In genomic region chr2:74250189-74250631, GRCh38 we compare ENCODE assay signal across 7 cellular contexts. TPM values are rescaled to one million over a fixed set of nuclear protein-coding genes. Genes with fewer than 3 reads are reported as not detected.
DNase-seq lines count a peak whose midpoint lies in the region; ATAC-seq, FAIRE-seq and TF ChIP-seq lines count a peak whose summit lies in the region.

No MANE protein-coding gene starts in this region.

- no peaks in the 10 kb centered on the region for H3K9me1 ChIP-seq in K562 (ENCODE audit: control insufficient read depth, insufficient read depth, low read length)
- no peaks in the 10 kb centered on the region for H3K9me1 ChIP-seq in keratinocyte (ENCODE audit: control insufficient read depth, extremely low read depth, insufficient read depth, low read length)

- no TSS peak for BruUV-seq in K562 (replicated peaks; lab: Mats Ljungman, UMichigan)

- intact Hi-C loops in K562 (cut with micrococcal nuclease): loop anchor here (1.0 to 10.0 kb wide), 5 partner anchors 84 to 425 kb away; partner anchors contain the start of gene STAMBP

- peak; percentile 98 for TF ChIP-seq CTCF in KMS-11 (conservative IDR thresholded peaks at IDR 0.05; ENCODE audit: low read depth, low read length)
- peak; percentile 75 to 87 (median 86) for TF ChIP-seq CTCF in K562 (IDR thresholded peaks at IDR 0.05 in 2 of 3, conservative IDR thresholded peaks at IDR 0.05 in 1 of 3; ENCODE audit: insufficient read depth in 2 of 3, low read depth in 1 of 3, low read length in 3 of 3)
- TF ChIP-seq CTCF in keratinocyte (optimal IDR thresholded peaks at IDR 0.05 in 1 of 3, IDR thresholded peaks at IDR 0.05 in 1 of 3, conservative IDR thresholded peaks at IDR 0.05 in 1 of 3; ENCODE audit: extremely low read depth in 1 of 3, insufficient read depth in 2 of 3, low read length in 3 of 3): peak; percentile 78 to 82 (median 81)

- DNase-seq in G401 (ENCODE audit: low spot score) (peak; percentile 78), T-helper 9 cell (peak; percentile 50), K562 (ENCODE audit: extremely low read depth in 1 of 4, low spot score in 3 of 4) (peak; percentile 72 to 76 (median 75)), keratinocyte (ENCODE audit: low read depth, low spot score) (no peak)
- peak; percentile 51 for DNase-seq in stimulated activated CD4-positive, alpha-beta T cell treated with anti-CD3 and anti-CD28 coated beads, Interleukin-4, amount 100 ng/mL, for 24 hours

- H3K4me1 ChIP-seq in KMS-11 (ENCODE audit: low read depth, poor library complexity, severe bottlenecking): no peaks in the 10 kb centered on the region
- peaks cover 0 to 3% of the 10 kb centered on the region in 2 experiments; a peak in 2 of 5 replicates for H3K4me1 ChIP-seq in K562 (replicated peaks in 1 of 2; ENCODE audit: control insufficient read depth in 2 of 2, insufficient read depth in 2 of 2, low read length in 2 of 2)
- H3K4me1 ChIP-seq in keratinocyte (ENCODE audit: control insufficient read depth, extremely low read depth, insufficient read depth, low read length): no peaks in the 10 kb centered on the region

- H3K4me2 ChIP-seq in KMS-11 (no peak overlapping the region), K562 (ENCODE audit: insufficient read depth, low read length) (no peak overlapping the region), keratinocyte (ENCODE audit: control insufficient read depth, extremely low read depth, insufficient read depth, low read depth, low read length) (no peak overlapping the region)

- dilution Hi-C loops in keratinocyte (cut with MboI; ENCODE audit: extremely low pct_ligation_motif_present, low sequenced_read_pairs): no loop called here

- CTCF ChIA-PET in K562 (lab: Yijun Ruan, JAX; ENCODE audit: low intra/inter-chr PET ratio): interaction anchor here (0.6 to 3.0 kb wide), 6 partner anchors 77 to 427 kb away, joined by 3 to 14 read pairs (median 6); no protein-coding TSS in a partner anchor

- FAIRE-seq in K562 (lab: Jason Lieb, UNC): peak; percentile 90
- no peak for FAIRE-seq in keratinocyte (lab: Jason Lieb, UNC)

- H3K9ac ChIP-seq in KMS-11 (no peak overlapping the region), K562 (ENCODE audit: insufficient read depth in 1 of 2, low read depth in 2 of 2, low read length in 2 of 2) (no peak overlapping the region), keratinocyte (ENCODE audit: control insufficient read depth, extremely low read depth, insufficient read depth, low read length) (no peak overlapping the region)

- no peak; the same call in 1 of the 2 replicates for TF ChIP-seq EP300 in K562 (IDR thresholded peaks at IDR 0.05; ENCODE audit: low read length)

- TF ChIP-seq RAD21 in K562 (CRISPR knock-in tag; conservative IDR thresholded peaks at IDR 0.05 in 1 of 2, IDR thresholded peaks at IDR 0.05 in 1 of 2): peak; percentile 72 to 89

- H4K20me1 ChIP-seq in KMS-11 (ENCODE audit: insufficient read depth) (no peaks in the 10 kb centered on the region), K562 (replicated peaks; ENCODE audit: control insufficient read depth, insufficient read depth, low read length) (0 out of 2 replicates have a peak, but pooled peaks cover 6% of the 10 kb centered on the region), keratinocyte (ENCODE audit: control insufficient read depth, extremely low read depth, insufficient read depth, low read length) (no peaks in the 10 kb centered on the region)

- no peak overlapping the region for H3K4me3 ChIP-seq in KMS-11 (IDR thresholded peaks at IDR 0.05; ENCODE audit: insufficient read depth, low read depth, low read length)
- no peak overlapping the region for H3K4me3 ChIP-seq in K562
- H3K4me3 ChIP-seq in keratinocyte (ENCODE audit: control insufficient read depth in 2 of 3, extremely low read depth in 1 of 3, insufficient read depth in 2 of 3, low read depth in 1 of 3, low read length in 3 of 3): no peak overlapping the region

- in situ Hi-C loops in G401 (cut with HindIII; ENCODE audit: low sequenced_read_pairs): no loop called here
- in situ Hi-C loops in K562 (cut with MboI): no loop called here

- H3K9me3 ChIP-seq in K562 (replicated peaks; ENCODE audit: control insufficient read depth, insufficient read depth, low read depth, low read length) (no peaks in the 10 kb centered on the region), keratinocyte (ENCODE audit: control insufficient read depth, low read depth, low read length) (no peaks in the 10 kb centered on the region)

- no peaks in the 10 kb centered on the region for H3K79me2 ChIP-seq in KMS-11 (ENCODE audit: insufficient read depth, low read depth)
- no peaks in the 10 kb centered on the region for H3K79me2 ChIP-seq in K562 (ENCODE audit: control insufficient read depth, insufficient read depth, low read length)
- no peaks in the 10 kb centered on the region for H3K79me2 ChIP-seq in keratinocyte (ENCODE audit: control insufficient read depth, insufficient read depth, low read length)

- H3K27ac ChIP-seq in KMS-11 (no peak overlapping the region), K562 (ENCODE audit: extremely low read depth, low read depth, low read length) (no peak overlapping the region), keratinocyte (ENCODE audit: control insufficient read depth, insufficient read depth, low read length) (no peak overlapping the region)

- H3K27me3 ChIP-seq in KMS-11 (ENCODE audit: insufficient read depth, low read depth) (no peaks in the 10 kb centered on the region), K562 (ENCODE audit: control insufficient read depth in 2 of 2, insufficient read depth in 2 of 2, low read length in 2 of 2) (peaks cover 9 to 40% of the 10 kb centered on the region in 2 experiments; a peak in 4 of 5 replicates), keratinocyte (ENCODE audit: control insufficient read depth, extremely low read depth, insufficient read depth, low read length) (peaks cover 4% of the 10 kb centered on the region)

- no peaks in the 10 kb centered on the region for H3K36me3 ChIP-seq in KMS-11 (ENCODE audit: insufficient read depth)
- no peaks in the 10 kb centered on the region for H3K36me3 ChIP-seq in K562 (ENCODE audit: control insufficient read depth, insufficient read depth, low read length)
- H3K36me3 ChIP-seq in keratinocyte (ENCODE audit: control insufficient read depth in 2 of 2, extremely low read depth in 1 of 2, insufficient read depth in 2 of 2, low read length in 2 of 2): no peaks in the 10 kb centered on the region

- WGBS in K562 (ENCODE audit: insufficient coverage, low coverage, missing lambda C conversion rate): 8% methylated on average over 10 of the region's 10 CpGs

- no peak for TF ChIP-seq POLR2A in K562 (conservative IDR thresholded peaks at IDR 0.05)

- POLR2A ChIA-PET in K562 (lab: Yijun Ruan, JAX): interaction anchor here (0.6 to 1.0 kb wide), 4 partner anchors 10 to 280 kb away, joined by 3 to 4 read pairs (median 4); no protein-coding TSS in a partner anchor

- ATAC-seq in K562 (peak; percentile 88), HG02885 (IDR thresholded peaks at IDR 0.05; ENCODE audit: poor library complexity, unreplicated experiment) (no peak)

- H2AFZ ChIP-seq in KMS-11 (ENCODE audit: low read depth) (no peak overlapping the region), K562 (ENCODE audit: low read depth, low read length) (no peak overlapping the region), keratinocyte (ENCODE audit: control insufficient read depth, low read length) (no peak overlapping the region)

TF ChIP-seq in K562, 482 proteins besides CTCF, POLR2A, EP300 and RAD21 (continues in another document):
- TF ChIP-seq CC2D1A (IDR thresholded peaks at IDR 0.05) (peak; percentile 43; the same call in 1 of the 2 replicates), STAG1 (CRISPR knock-in tag; IDR thresholded peaks at IDR 0.05; ENCODE audit: borderline replicate concordance) (peak; percentile 38; the same call in 1 of the 2 replicates)

RNA-seq across cellular contexts. Expression of gene MTHFD2, which starts 51.8 kb away (rescaled TPM):
- total RNA-seq in G401 (2014; rRNA removed; shearing (Covaris generic)): 133 and 221 TPM in 2 replicates
- 103 and 165 TPM in 2 replicates for total RNA-seq in K562 (2011; cell fraction: chromatin; rRNA removed; ENCODE audit: low replicate concordance)
- total RNA-seq in K562 (2011; cell fraction: nucleolus; rRNA removed): 57.2 and 63.5 TPM in 2 replicates
- 91.3 and 130 TPM in 2 replicates for total RNA-seq in K562 (2011; cell fraction: nucleoplasm; rRNA removed)
- total RNA-seq in K562 (2014; rRNA removed) (145 and 160 TPM in 2 replicates), K562 (2014; rRNA removed; fragmentation: Illumina TruSeq; extraction: Trizol) (234 and 297 TPM in 2 replicates), K562 (2015; rRNA removed; fragmentation: Illumina TruSeq; extraction: Trizol) (110 and 113 TPM in 2 replicates), K562 (2021) (238 and 255 TPM in 2 replicates)
- polyA plus RNA-seq in K562 (2011; rRNA removed) (219 and 308 TPM in 2 replicates), K562 (2014; fragmentation: Illumina TruSeq; extraction: Trizol) (175 and 209 TPM in 2 replicates), K562 (2014; fragmentation: Nextera tagmentation; extraction: Ambion mirVana) (100 to 1,000 TPM; 476 to 520 TPM), K562 (2014; rRNA removed) (218 and 221 TPM in 2 replicates), keratinocyte (50.9 to 114 TPM (median 80.3 TPM) in 3 replicates)
- 104 and 118 TPM in 2 replicates for polyA plus RNA-seq in K562 (2011; cell fraction: cytosol; rRNA removed)
- 61.1 and 65.9 TPM in 2 replicates for polyA plus RNA-seq in K562 (2011; cell fraction: nucleus; rRNA removed)
- 129 and 393 TPM in 2 replicates for polyA plus RNA-seq in K562 (2012)
- polyA minus RNA-seq in K562 (2011; rRNA and poly(A)+ RNA removed): 245 and 259 TPM in 2 replicates
- 78.1 and 90.0 TPM in 2 replicates for polyA minus RNA-seq in K562 (2011; cell fraction: cytosol; rRNA and poly(A)+ RNA removed)
- polyA minus RNA-seq in K562 (2011; cell fraction: nucleus; rRNA and poly(A)+ RNA removed): 27.5 and 32.1 TPM in 2 replicates
- 73.3 TPM for polyA plus RNA-seq in keratinocyte (2011; ENCODE audit: low read depth)
- polyA plus RNA-seq in keratinocyte (2011; cell fraction: cytosol; rRNA removed): 40.3 and 79.7 TPM in 2 replicates
- polyA plus RNA-seq in keratinocyte (2011; cell fraction: nucleus; rRNA removed): 29.2 and 38.5 TPM in 2 replicates
- polyA plus RNA-seq in keratinocyte (2012; ENCODE audit: low replicate concordance): 66.8 and 94.0 TPM in 2 replicates
- 37.6 to 70.6 TPM (median 57.1 TPM) in 3 replicates for polyA minus RNA-seq in keratinocyte
- 33.2 TPM for polyA minus RNA-seq in keratinocyte (2011; cell fraction: cytosol; rRNA and poly(A)+ RNA removed)
- 17.4 and 23.7 TPM in 2 replicates for polyA minus RNA-seq in keratinocyte (2011; cell fraction: nucleus; rRNA and poly(A)+ RNA removed)
